ENCODE assay signal across 8 cellular contexts in genomic region chr7:158394936-158395335, GRCh38.
A peak's percentile ranks its signal among the peaks of the same experiment; 100 is the strongest.
DNase-seq lines count a peak whose midpoint lies in the region; ATAC-seq and TF ChIP-seq lines count a peak whose summit lies in the region.

No MANE protein-coding gene starts in this region.

- H3K4me3 Mint-ChIP-seq in activated CD8-positive, alpha-beta memory T cell treated with anti-CD3 and anti-CD28 coated beads, Interleukin-2, amount 10 ng/mL, durations not matched to agents 7 days and 5 days: no peak overlapping the region

- ATAC-seq in activated CD8-positive, alpha-beta memory T cell treated with anti-CD3 and anti-CD28 coated beads, Interleukin-2, amount 10 ng/mL, durations not matched to agents 7 days and 5 days: no peak
- ATAC-seq in HG02884 (IDR thresholded peaks at IDR 0.05; ENCODE audit: unreplicated experiment) (no peak), GM21447 (IDR thresholded peaks at IDR 0.05; ENCODE audit: unreplicated experiment) (no peak), GM18870 (IDR thresholded peaks at IDR 0.05; ENCODE audit: unreplicated experiment) (no peak)

- H3K27me3 Mint-ChIP-seq in activated CD8-positive, alpha-beta memory T cell treated with anti-CD3 and anti-CD28 coated beads, Interleukin-2, amount 10 ng/mL, durations not matched to agents 7 days and 5 days: no peaks in the 10 kb centered on the region

- no peaks in the 10 kb centered on the region for H3K4me1 Mint-ChIP-seq in activated CD8-positive, alpha-beta memory T cell treated with anti-CD3 and anti-CD28 coated beads, Interleukin-2, amount 10 ng/mL, durations not matched to agents 7 days and 5 days

- no peaks in the 10 kb centered on the region for H3K4me1 ChIP-seq in esophagus muscularis mucosa

- H3K27me3 ChIP-seq in esophagus muscularis mucosa: peaks cover 0 to 9% (median 0%) of the 10 kb centered on the region in 4 donors

- H3K4me3 ChIP-seq in esophagus muscularis mucosa: no peak overlapping the region

- H3K27ac ChIP-seq in VCaP: peak overlapping the region; percentile 19; the same call in 1 of the 2 replicates
- no peak overlapping the region for H3K27ac ChIP-seq in esophagus muscularis mucosa (replicated peaks in 1 of 4)

- 78% methylated on average over 4 of the region's 25 CpGs for WGBS in esophagus muscularis mucosa

- CTCF ChIA-PET in activated CD8-positive, alpha-beta memory T cell treated with anti-CD3 and anti-CD28 coated beads, Interleukin-2, amount 10 ng/mL, durations not matched to agents 7 days and 5 days (lab: Charles Lee): no interaction called here

- DNase-seq in activated CD8-positive, alpha-beta memory T cell treated with anti-CD3 and anti-CD28 coated beads for 24 hours: peak; percentile 76
- DNase-seq in activated CD8-positive, alpha-beta memory T cell treated with anti-CD3 and anti-CD28 coated beads, Interleukin-2, amount 10 ng/mL, durations not matched to agents 7 days and 5 days: no peak
- DNase-seq in esophagus muscularis mucosa (ENCODE audit: extremely low spot score): no peak
- peak; percentile 41 to 64 for DNase-seq in stimulated activated CD4-positive, alpha-beta T cell treated with anti-CD3 and anti-CD28 coated beads, Interleukin-2, amount 100 ng/mL, for 24 hours

- no peaks in the 10 kb centered on the region for H3K36me3 ChIP-seq in esophagus muscularis mucosa

- no peaks in the 10 kb centered on the region for H3K36me3 Mint-ChIP-seq in activated CD8-positive, alpha-beta memory T cell treated with anti-CD3 and anti-CD28 coated beads, Interleukin-2, amount 10 ng/mL, durations not matched to agents 7 days and 5 days

- no peak for TF ChIP-seq EP300 in esophagus muscularis mucosa (IDR thresholded peaks at IDR 0.05)

- TF ChIP-seq POLR2A in esophagus muscularis mucosa (IDR thresholded peaks at IDR 0.05; ENCODE audit: low read depth): no peak

- peaks cover 8% of the 10 kb centered on the region for H3K9me3 Mint-ChIP-seq in activated CD8-positive, alpha-beta memory T cell treated with anti-CD3 and anti-CD28 coated beads, Interleukin-2, amount 10 ng/mL, durations not matched to agents 7 days and 5 days (ENCODE audit: low read depth)

- intact Hi-C loops in esophagus muscularis mucosa (cut with DNase I): no loop called here

- H3K27ac Mint-ChIP-seq in activated CD8-positive, alpha-beta memory T cell treated with anti-CD3 and anti-CD28 coated beads, Interleukin-2, amount 10 ng/mL, durations not matched to agents 7 days and 5 days: no peak overlapping the region

- H3K9me3 ChIP-seq in esophagus muscularis mucosa: peaks cover 0 to 13% (median 6%) of the 10 kb centered on the region in 4 donors

- TF ChIP-seq CTCF in VCaP (conservative IDR thresholded peaks at IDR 0.05) (peak; percentile 91), esophagus muscularis mucosa (IDR thresholded peaks at IDR 0.05) (peak; percentile 58 to 79 (median 61))

Comparison
In these comparisons a context has a peak if more than half of its experiments do, and no peak if none do; other contexts are left out.
1. DNase-seq: peak in activated CD8-positive, alpha-beta memory T cell treated with anti-CD3 and anti-CD28 coated beads for 24 hours (single experiment) and stimulated activated CD4-positive, alpha-beta T cell treated with anti-CD3 and anti-CD28 coated beads, Interleukin-2, amount 100 ng/mL, for 24 hours (2 of 2); none in activated CD8-positive, alpha-beta memory T cell treated with anti-CD3 and anti-CD28 coated beads, Interleukin-2, amount 10 ng/mL, durations not matched to agents 7 days and 5 days (single experiment) and esophagus muscularis mucosa (single experiment).